In the genomic region with DNA sequence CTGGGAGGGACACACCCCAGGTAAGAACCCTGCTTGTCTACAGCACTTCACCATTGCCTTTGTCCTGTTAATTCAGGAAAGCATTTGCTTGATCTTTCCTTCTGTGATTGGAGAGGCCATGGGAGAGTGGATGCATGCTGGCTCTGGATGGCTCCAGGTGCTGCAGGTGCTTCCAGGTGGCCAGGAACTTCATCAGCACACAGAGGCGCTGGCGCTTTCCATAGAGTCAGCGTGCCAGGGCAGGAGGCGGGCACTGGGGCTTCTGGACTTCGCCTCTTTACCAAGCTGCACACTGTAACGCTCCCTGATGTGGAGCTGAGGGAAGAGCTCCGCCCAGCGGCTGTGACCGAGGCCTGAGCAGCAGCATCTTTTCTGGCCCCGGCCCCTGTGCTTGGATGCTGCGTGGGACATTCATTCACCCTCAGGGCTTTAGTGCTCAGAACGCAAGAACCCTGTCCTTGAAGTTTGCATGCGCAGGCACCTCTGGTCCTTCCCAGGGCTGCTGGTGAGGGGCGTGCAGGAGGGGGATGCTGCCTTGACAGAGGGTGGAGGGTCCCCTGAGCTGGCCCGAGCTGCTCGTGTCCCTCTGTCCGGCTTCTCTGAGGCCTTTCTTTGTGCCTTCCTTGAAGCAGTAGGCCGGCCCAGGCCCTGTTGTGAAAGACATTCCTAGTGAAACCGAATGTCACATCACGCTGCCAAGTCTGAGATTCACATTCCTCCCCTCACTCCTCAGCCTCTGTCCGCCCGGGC, we compare ENCODE assay signal across 10 cellular contexts. TPM values are rescaled to one million over a fixed set of nuclear protein-coding genes. Genes with fewer than 3 reads are reported as not detected.
A peak's percentile ranks its signal among the peaks of the same experiment; 100 is the strongest.
DNase-seq lines count a peak whose midpoint lies in the region; ATAC-seq and TF ChIP-seq lines count a peak whose summit lies in the region.
"Had no signal": no experiment of that assay in that cellular context is flagged by ENCODE, and none has a peak within 500 bp of the region (broad histone marks: within the 10 kb centered on the region; RNA-seq: fewer than 3 reads in every experiment).

No MANE protein-coding gene starts in this region.

- no peaks in the 10 kb centered on the region for H3K36me3 ChIP-seq in mammary epithelial cell (ENCODE audit: insufficient read depth, low read length)
- H3K36me3 ChIP-seq in SJCRH30 = no peaks in the 10 kb centered on the region

- in situ Hi-C loops in mammary epithelial cell (cut with MboI; ENCODE audit: low sequenced_read_pairs in 2 of 2) = no loop called here

- DNase-seq in AG09319 (ENCODE audit: extremely low read depth, low read depth) (no peak), mammary epithelial cell (peak; percentile 21), memory B cell (ENCODE audit: low spot score in 2 of 2) (no peak), SJCRH30 (no peak)
- no peak for DNase-seq in stimulated activated CD4-positive, alpha-beta T cell treated with anti-CD3 and anti-CD28 coated beads, Interleukin-4, amount 100 ng/mL, for 1 hour
- DNase-seq: activated gamma-delta T cell, nephron progenitor cell had no signal

- H3K27ac ChIP-seq in mammary epithelial cell (ENCODE audit: insufficient read depth, low read depth, low read length) = no peak overlapping the region
- H3K27ac ChIP-seq in SJCRH30 = no peak overlapping the region

- ATAC-seq in memory B cell (ENCODE audit: low read depth) (no peak), HG02938 (IDR thresholded peaks at IDR 0.05; ENCODE audit: unreplicated experiment) (no peak), HG03571 (IDR thresholded peaks at IDR 0.05; ENCODE audit: unreplicated experiment) (no peak)

- no peaks in the 10 kb centered on the region for H3K4me1 ChIP-seq in mammary epithelial cell (ENCODE audit: insufficient read depth, low read length)
- H3K4me1 ChIP-seq in SJCRH30 = no peaks in the 10 kb centered on the region

- H3K27me3 ChIP-seq in mammary epithelial cell (ENCODE audit: insufficient read depth, low read length) = peaks cover 5% of the 10 kb centered on the region
- peaks cover 10% of the 10 kb centered on the region; the same call in 1 of the 2 replicates for H3K27me3 ChIP-seq in SJCRH30

- H3K4me3 ChIP-seq in mammary epithelial cell (replicated peaks in 1 of 3; ENCODE audit: insufficient read depth in 1 of 3, low read depth in 2 of 3, low read length in 3 of 3) = no peak overlapping the region
- no peak overlapping the region for H3K4me3 ChIP-seq in SJCRH30

- H4K20me1 ChIP-seq in mammary epithelial cell (ENCODE audit: insufficient read depth, low read length) = no peaks in the 10 kb centered on the region

- no peak overlapping the region for H3K4me2 ChIP-seq in mammary epithelial cell (ENCODE audit: insufficient read depth, low read depth, low read length)

- intact Hi-C loops in mammary epithelial cell (cut with micrococcal nuclease) = loop anchor here (1.0 kb wide), 2 partner anchors 77 to 238 kb away; no protein-coding TSS in a partner anchor

- H3K27ac Mint-ChIP-seq in memory B cell = peak overlapping the region; percentile 100
- H3K27ac Mint-ChIP-seq: nephron progenitor cell had no signal

- dilution Hi-C loops in mammary epithelial cell (cut with HindIII; ENCODE audit: low sequenced_read_pairs) = no loop called here

- no peak overlapping the region for H3K4me3 Mint-ChIP-seq in memory B cell
- H3K4me3 Mint-ChIP-seq: nephron progenitor cell had no signal

- no peaks in the 10 kb centered on the region for H3K9me3 Mint-ChIP-seq in memory B cell
- H3K9me3 Mint-ChIP-seq: nephron progenitor cell had no signal

- TF ChIP-seq CTCF in AG09319 (IDR thresholded peaks at IDR 0.05; ENCODE audit: low read depth, low read length) (peak; percentile 24), LNCAP (IDR thresholded peaks at IDR 0.05) (peak; percentile 79), mammary epithelial cell (conservative IDR thresholded peaks at IDR 0.05 in 1 of 2, IDR thresholded peaks at IDR 0.05 in 1 of 2; ENCODE audit: extremely low read depth in 1 of 2, insufficient read depth in 1 of 2, low read depth in 1 of 2, low read length in 2 of 2) (peak in 1 of 2 donors; percentile 35)

- no peaks in the 10 kb centered on the region for H3K79me2 ChIP-seq in mammary epithelial cell (ENCODE audit: insufficient read depth, low read length)

- H2AFZ ChIP-seq in mammary epithelial cell (ENCODE audit: low read depth, low read length) = no peak overlapping the region

- WGBS in mammary epithelial cell (ENCODE audit: low coverage, missing lambda C conversion rate) = 31% methylated on average over 13 of the region's 22 CpGs

- CTCF ChIA-PET in mammary epithelial cell (lab: Charles Lee; ENCODE audit: low non-redundant PET) = interaction anchor here (0.5 to 1.1 kb wide), 2 partner anchors 77 to 180 kb away, joined by 3 to 6 read pairs; no protein-coding TSS in a partner anchor

- H3K9me3 ChIP-seq in mammary epithelial cell (replicated peaks; ENCODE audit: insufficient read depth, low read length) = no peaks in the 10 kb centered on the region
- H3K9me3 ChIP-seq in SJCRH30 (replicated peaks) = no peaks in the 10 kb centered on the region

- no peaks in the 10 kb centered on the region for H3K27me3 Mint-ChIP-seq in memory B cell

- peaks cover 27% of the 10 kb centered on the region for H3K4me1 Mint-ChIP-seq in memory B cell

- no TSS peak for BruUV-seq in mammary epithelial cell (replicated peaks; lab: Mats Ljungman, UMichigan)

- H3K9ac ChIP-seq in mammary epithelial cell (ENCODE audit: insufficient read depth, low read length) = no peak overlapping the region

- peaks cover 6% of the 10 kb centered on the region for H3K36me3 Mint-ChIP-seq in memory B cell

RNA-seq across cellular contexts. Expression of gene MX2, which starts 1.6 kb away (rescaled TPM):
- total RNA-seq in mammary epithelial cell = not detected
- polyA plus RNA-seq in mammary epithelial cell = not detected
- not detected for polyA minus RNA-seq in mammary epithelial cell
- total RNA-seq in SJCRH30 (2014; rRNA removed; shearing (Covaris generic)) = not detected in 2 replicates

RNA-seq across cellular contexts. Expression of gene FAM3B, which starts 43.6 kb away (rescaled TPM):
- total RNA-seq in mammary epithelial cell = under 1 TPM in 1 of 2 donors, not detected in 1; 0.17 TPM
- polyA plus RNA-seq in mammary epithelial cell = not detected
- polyA minus RNA-seq in mammary epithelial cell = not detected
- not detected in 2 replicates for total RNA-seq in SJCRH30 (2014; rRNA removed; shearing (Covaris generic))
